8 cellular contexts compared by ENCODE assay signal in genomic region chr22:25110596-25110845, GRCh38.
DNase-seq lines count a peak whose midpoint lies in the region; ATAC-seq, FAIRE-seq and TF ChIP-seq lines count a peak whose summit lies in the region.

No MANE protein-coding gene starts in this region.

- H3K4me1 ChIP-seq in CD4-positive, alpha-beta memory T cell (ENCODE audit: insufficient read depth, low read length) = peaks cover 7% of the 10 kb centered on the region
- peaks cover 5% of the 10 kb centered on the region for H3K4me1 ChIP-seq in PC-9 (replicated peaks; ENCODE audit: insufficient read depth)
- H3K4me1 ChIP-seq in endothelial cell of umbilical vein (ENCODE audit: control insufficient read depth, extremely low read depth, insufficient read depth, low read length) = peaks cover 42% of the 10 kb centered on the region
- peaks cover 30% of the 10 kb centered on the region for H3K4me1 ChIP-seq in neuron (ENCODE audit: insufficient read depth, low read length)
- H3K4me1 ChIP-seq in uterus = peaks cover 0 to 8% of the 10 kb centered on the region in 2 donors

- H3K36me3 Mint-ChIP-seq in CD4-positive, alpha-beta memory T cell = no peaks in the 10 kb centered on the region

- no peaks in the 10 kb centered on the region for H3K9me1 ChIP-seq in endothelial cell of umbilical vein (replicated peaks; ENCODE audit: control insufficient read depth, extremely low read depth, insufficient read depth, low read length)

- H3K27me3 ChIP-seq in CD4-positive, alpha-beta memory T cell (ENCODE audit: insufficient read depth, low read length) = no peaks in the 10 kb centered on the region
- no peaks in the 10 kb centered on the region for H3K27me3 ChIP-seq in PC-9 (ENCODE audit: insufficient read depth, low read depth)
- no peaks in the 10 kb centered on the region for H3K27me3 ChIP-seq in endothelial cell of umbilical vein (ENCODE audit: control insufficient read depth in 2 of 2, insufficient read depth in 2 of 2, low read length in 2 of 2)
- H3K27me3 ChIP-seq in neuron (ENCODE audit: insufficient read depth, low read length) = no peaks in the 10 kb centered on the region
- no peaks in the 10 kb centered on the region for H3K27me3 ChIP-seq in uterus

- H3K9me3 Mint-ChIP-seq in CD4-positive, alpha-beta memory T cell = peaks cover 0 to 4% (median 0%) of the 10 kb centered on the region in 8 donors

- intact Hi-C loops in CD4-positive, alpha-beta memory T cell (cut with micrococcal nuclease) = loop anchor here (2.0 kb wide), 1 partner anchor 42 kb away; no protein-coding TSS in a partner anchor
- intact Hi-C loops in PC-9 (cut with micrococcal nuclease; ENCODE audit: unreplicated experiment) (loop anchor here (2.0 to 5.0 kb wide), 2 partner anchors 42 to 172 kb away; no protein-coding TSS in a partner anchor), endothelial cell of umbilical vein (cut with micrococcal nuclease) (loop anchor here (2.0 to 5.0 kb wide), 3 partner anchors 92 to 158 kb away; partner anchors contain the start of gene KIAA1671), uterus (cut with DNase I; ENCODE audit: low total_unique reads) (no loop called here)

- ATAC-seq in GM19023 (IDR thresholded peaks at IDR 0.05; ENCODE audit: unreplicated experiment) = no peak

- H3K9me2 ChIP-seq in PC-9 (ENCODE audit: insufficient read depth) = no peaks in the 10 kb centered on the region

- peak overlapping the region in 4 of 7 donors; percentile 4 to 89 (median 50) for H3K27ac Mint-ChIP-seq in CD4-positive, alpha-beta memory T cell

- peak overlapping the region; percentile 79 for H3K9ac ChIP-seq in endothelial cell of umbilical vein (replicated peaks; ENCODE audit: extremely low read depth, insufficient read depth, low read length)

- peak overlapping the region; percentile 93 for H3K4me2 ChIP-seq in PC-9
- H3K4me2 ChIP-seq in endothelial cell of umbilical vein (ENCODE audit: insufficient read depth, low read length) = peak overlapping the region; percentile 51

- no peaks in the 10 kb centered on the region for H3K36me3 ChIP-seq in CD4-positive, alpha-beta memory T cell (ENCODE audit: insufficient read depth, low read length)
- no peaks in the 10 kb centered on the region for H3K36me3 ChIP-seq in PC-9 (ENCODE audit: low read depth)
- H3K36me3 ChIP-seq in endothelial cell of umbilical vein (ENCODE audit: control insufficient read depth in 2 of 2, extremely low read depth in 1 of 2, insufficient read depth in 2 of 2, low read length in 2 of 2) = no peaks in the 10 kb centered on the region
- H3K36me3 ChIP-seq in neuron (ENCODE audit: insufficient read depth, low read length) = no peaks in the 10 kb centered on the region
- H3K36me3 ChIP-seq in uterus = no peaks in the 10 kb centered on the region

- dilution Hi-C loops in endothelial cell of umbilical vein (cut with MboI; ENCODE audit: extremely low pct_ligation_motif_present, low sequenced_read_pairs) = no loop called here

- FAIRE-seq in endothelial cell of umbilical vein (lab: Jason Lieb, UNC) = peak; percentile 92

- H2AFZ ChIP-seq in PC-9 (no peak overlapping the region), endothelial cell of umbilical vein (ENCODE audit: low read depth, low read length) (no peak overlapping the region), neuron (ENCODE audit: low read depth, low read length) (no peak overlapping the region)

- no peak for TF ChIP-seq POLR2A in endothelial cell of umbilical vein (IDR thresholded peaks at IDR 0.05; ENCODE audit: low read depth, low read length)
- TF ChIP-seq POLR2A in uterus (IDR thresholded peaks at IDR 0.05) = no peak

- DNase-seq in CD4-positive, alpha-beta memory T cell = no peak
- DNase-seq in PC-9 (no peak), endothelial cell of umbilical vein (ENCODE audit: low read depth, low spot score) (no peak), AML-193 (lab: John Stamatoyannopoulos, UW) (no peak), uterus (no peak)
- no peak for DNase-seq in stimulated activated CD4-positive, alpha-beta T cell treated with anti-CD3 and anti-CD28 coated beads, Interleukin-4, amount 100 ng/mL, for 24 hours

- H3K27ac ChIP-seq in CD4-positive, alpha-beta memory T cell (ENCODE audit: low read depth, low read length) = no peak overlapping the region
- H3K27ac ChIP-seq in PC-9 = no peak overlapping the region
- peak overlapping the region; percentile 83 for H3K27ac ChIP-seq in endothelial cell of umbilical vein (ENCODE audit: insufficient read depth, low read depth, low read length)
- H3K27ac ChIP-seq in uterus = no peak overlapping the region

- peaks cover 6 to 20% (median 13%) of the 10 kb centered on the region in 4 donors for H3K4me1 Mint-ChIP-seq in CD4-positive, alpha-beta memory T cell

- H3K4me3 Mint-ChIP-seq in CD4-positive, alpha-beta memory T cell = peak overlapping the region; percentile 85 to 92 (median 88)

- TF ChIP-seq CTCF in PC-9 (conservative IDR thresholded peaks at IDR 0.05) = no peak
- no peak for TF ChIP-seq CTCF in endothelial cell of umbilical vein (IDR thresholded peaks at IDR 0.05; ENCODE audit: extremely low read depth in 1 of 2, insufficient read depth in 1 of 2, low read depth in 1 of 2, low read length in 2 of 2)
- no peak for TF ChIP-seq CTCF in uterus (IDR thresholded peaks at IDR 0.05)

- no peaks in the 10 kb centered on the region; the same call in 1 of the 2 replicates for H3K79me2 ChIP-seq in PC-9 (ENCODE audit: low read depth)
- no peaks in the 10 kb centered on the region for H3K79me2 ChIP-seq in endothelial cell of umbilical vein (ENCODE audit: control insufficient read depth, insufficient read depth, low read length)

- H3K9me3 ChIP-seq in CD4-positive, alpha-beta memory T cell (ENCODE audit: control insufficient read depth in 1 of 2, low read length in 2 of 2) = no peaks in the 10 kb centered on the region
- H3K9me3 ChIP-seq in PC-9 (ENCODE audit: insufficient read depth, low read depth) (no peaks in the 10 kb centered on the region), endothelial cell of umbilical vein (replicated peaks; ENCODE audit: control insufficient read depth, insufficient read depth, low read length) (no peaks in the 10 kb centered on the region), neuron (ENCODE audit: low read length) (no peaks in the 10 kb centered on the region), uterus (peaks cover 0 to 5% of the 10 kb centered on the region in 2 donors)

- POLR2A ChIA-PET in CD4-positive, alpha-beta memory T cell (lab: Charles Lee; ENCODE audit: partially characterized antibody) = interaction anchor here (1.0 to 3.7 kb wide), 4 partner anchors 33 to 48 kb away, joined by 3 to 24 read pairs (median 7); no protein-coding TSS in a partner anchor
- POLR2A ChIA-PET in PC-9 (lab: Charles Lee; ENCODE audit: unreplicated experiment) = no interaction called here
- POLR2A ChIA-PET in endothelial cell of umbilical vein (lab: Charles Lee) = no interaction called here

- CTCF ChIA-PET in CD4-positive, alpha-beta memory T cell (lab: Charles Lee; ENCODE audit: partially characterized antibody) = interaction anchor here (0.6 to 3.4 kb wide), 9 partner anchors 10 to 63 kb away, joined by 3 to 27 read pairs (median 9); no protein-coding TSS in a partner anchor
- CTCF ChIA-PET in PC-9 (lab: Charles Lee) = interaction anchor here (0.6 to 1.3 kb wide), 2 partner anchors 44 to 59 kb away, joined by 3 read pairs; no protein-coding TSS in a partner anchor
- CTCF ChIA-PET in endothelial cell of umbilical vein (lab: Charles Lee) = interaction anchor here (0.6 to 3.4 kb wide), 35 partner anchors 8 to 103 kb away, joined by 3 to 22 read pairs (median 5); no protein-coding TSS in a partner anchor

- no peaks in the 10 kb centered on the region for H3K27me3 Mint-ChIP-seq in CD4-positive, alpha-beta memory T cell

- BruUV-seq in PC-9 (replicated peaks; lab: Mats Ljungman, UMichigan) (no TSS peak), endothelial cell of umbilical vein (replicated peaks; lab: Mats Ljungman, UMichigan) (no TSS peak)

- H4K20me1 ChIP-seq in PC-9 (ENCODE audit: insufficient read depth) (peaks cover 6% of the 10 kb centered on the region; the same call in 1 of the 2 replicates), endothelial cell of umbilical vein (replicated peaks; ENCODE audit: control insufficient read depth, extremely low read depth, insufficient read depth, low read length) (no peaks in the 10 kb centered on the region)

- H3K4me3 ChIP-seq in CD4-positive, alpha-beta memory T cell (ENCODE audit: low read length in 2 of 2) = peak overlapping the region; percentile 33 to 66
- H3K4me3 ChIP-seq in PC-9 (peak overlapping the region; percentile 78; the same call in 1 of the 2 replicates), endothelial cell of umbilical vein (replicated peaks in 1 of 3; ENCODE audit: insufficient read depth in 1 of 3, low read depth in 1 of 3, low read length in 3 of 3) (peak overlapping the region in 1 of 3 experiments; percentile 27), neuron (ENCODE audit: low read length) (peak overlapping the region; percentile 58), uterus (peak overlapping the region in 1 of 2 donors; percentile 39)

- H3F3A ChIP-seq in PC-9 (ENCODE audit: insufficient read depth, low read depth) = peaks cover 6% of the 10 kb centered on the region; the same call in 1 of the 2 replicates

TF ChIP-seq in endothelial cell of umbilical vein, 7 proteins besides CTCF, POLR2A, EP300 and RAD21:
- TF ChIP-seq MAX (IDR thresholded peaks at IDR 0.05; ENCODE audit: insufficient read depth, insufficient read length) = peak; percentile 89
- TF ChIP-seq MYC (IDR thresholded peaks at IDR 0.05; ENCODE audit: low read depth, low read length) = no peak
- peak; percentile 43 for TF ChIP-seq JUN (IDR thresholded peaks at IDR 0.05; ENCODE audit: borderline replicate concordance, insufficient read depth, insufficient read length, low read depth)
- TF ChIP-seq EZH2 (IDR thresholded peaks at IDR 0.05; ENCODE audit: borderline replicate concordance, low read depth, low read length, severe bottlenecking) = no peak
